8 cellular contexts compared by ENCODE assay signal in genomic region chr7:106517508-106517907, GRCh38.
"Had no signal": no experiment of that assay in that cellular context is flagged by ENCODE, and none has a peak within 500 bp of the region (broad histone marks: within the 10 kb centered on the region; RNA-seq: fewer than 3 reads in every experiment).

No MANE protein-coding gene starts in this region.

- H3K36me3 Mint-ChIP-seq: IgD-negative memory B cell had no signal

- H3K4me3 Mint-ChIP-seq: IgD-negative memory B cell had no signal

- H3K4me2 ChIP-seq: KMS-11 had no signal

- H3K4me1 Mint-ChIP-seq: IgD-negative memory B cell had no signal

- H3K27ac ChIP-seq: HL-60, KMS-11 had no signal

- ATAC-seq: HepG2 had no signal

- H3K27ac Mint-ChIP-seq: IgD-negative memory B cell had no signal

- H3K9ac ChIP-seq: KMS-11 had no signal

- DNase-seq: IMR-90, KBM-7, KG1 had no signal

- FAIRE-seq: HepG2, HTR-8/SVneo had no signal
